Comparison of ENCODE assay signal across 8 cellular contexts in genomic region chr12:59595097-59595496, GRCh38. TPM values are rescaled to one million over a fixed set of nuclear protein-coding genes. Genes with fewer than 3 reads are reported as not detected.
A peak's percentile ranks its signal among the peaks of the same experiment; 100 is the strongest.
DNase-seq lines count a peak whose midpoint lies in the region; ATAC-seq and TF ChIP-seq lines count a peak whose summit lies in the region.

No MANE protein-coding gene starts in this region.

- H3K36me3 Mint-ChIP-seq in activated naive CD4-positive, alpha-beta T cell treated with anti-CD3 and anti-CD28 coated beads, Interleukin-2, amount 10 ng/mL, durations not matched to agents 7 days and 5 days, result peaks cover 24% of the 10 kb centered on the region
- peaks cover 9% of the 10 kb centered on the region for H3K36me3 Mint-ChIP-seq in activated naive CD8-positive, alpha-beta T cell

- H3K9me3 ChIP-seq in liver (ENCODE audit: control insufficient read depth in 4 of 4, low read length in 3 of 4) (no peaks in the 10 kb centered on the region), upper lobe of left lung (no peaks in the 10 kb centered on the region)

- H3K27me3 ChIP-seq in liver (ENCODE audit: control insufficient read depth in 4 of 4, insufficient read depth in 4 of 4, low read length in 3 of 4) (no peaks in the 10 kb centered on the region), upper lobe of left lung (no peaks in the 10 kb centered on the region)

- 17% methylated on average over 1 of the region's 1 CpG for WGBS in liver
- WGBS in upper lobe of left lung, 2 donors, result 3 to 10% methylated on average over 1 of the region's 1 CpG

- peaks cover 50% of the 10 kb centered on the region for H3K4me1 Mint-ChIP-seq in activated naive CD4-positive, alpha-beta T cell treated with anti-CD3 and anti-CD28 coated beads, Interleukin-2, amount 10 ng/mL, durations not matched to agents 7 days and 5 days
- peaks cover 45% of the 10 kb centered on the region for H3K4me1 Mint-ChIP-seq in activated naive CD8-positive, alpha-beta T cell (ENCODE audit: low read depth)

- CTCF ChIA-PET in activated naive CD4-positive, alpha-beta T cell treated with anti-CD3 and anti-CD28 coated beads, Interleukin-2, amount 10 ng/mL, durations not matched to agents 7 days and 5 days (lab: Charles Lee), result no interaction called here

- no peak for DNase-seq in activated naive CD4-positive, alpha-beta T cell treated with anti-CD3 and anti-CD28 coated beads, Interleukin-2, amount 10 ng/mL, durations not matched to agents 7 days and 5 days
- DNase-seq in activated naive CD4-positive, alpha-beta T cell treated with anti-CD3 and anti-CD28 coated beads, Interleukin-2, amount 50 U/mL, for 16 hours, result no peak
- DNase-seq in upper lobe of left lung, result no peak
- no peak for DNase-seq in NCI-H128 (lab: John Stamatoyannopoulos, UW; ENCODE audit: unreplicated experiment)

- peak overlapping the region; percentile 92 for H3K4me3 Mint-ChIP-seq in activated naive CD4-positive, alpha-beta T cell treated with anti-CD3 and anti-CD28 coated beads, Interleukin-2, amount 10 ng/mL, durations not matched to agents 7 days and 5 days
- peak overlapping the region; percentile 92 for H3K4me3 Mint-ChIP-seq in activated naive CD8-positive, alpha-beta T cell

- TF ChIP-seq CTCF in liver (IDR thresholded peaks at IDR 0.05; ENCODE audit: low read depth, low read length, missing input control) (no peak), upper lobe of left lung (IDR thresholded peaks at IDR 0.05) (no peak)

- peaks cover 0 to 12% (median 6%) of the 10 kb centered on the region in 4 donors for H3K4me1 ChIP-seq in liver (ENCODE audit: control insufficient read depth in 4 of 4, insufficient read depth in 4 of 4, low read length in 3 of 4)
- peaks cover 7 to 29% (median 11%) of the 10 kb centered on the region in 4 donors for H3K4me1 ChIP-seq in upper lobe of left lung

- H3K9ac ChIP-seq in liver (ENCODE audit: low read depth in 1 of 2, low read length in 2 of 2), result peak overlapping the region in 1 of 2 donors; percentile 99

- ATAC-seq in upper lobe of left lung (ENCODE audit: low FRiP score in 2 of 2) (no peak), HG03095 (IDR thresholded peaks at IDR 0.05; ENCODE audit: unreplicated experiment) (no peak), HG02642 (IDR thresholded peaks at IDR 0.05; ENCODE audit: poor library complexity, unreplicated experiment) (no peak)

- H3K4me3 ChIP-seq in liver (ENCODE audit: low read depth in 1 of 3, low read length in 3 of 3), result peak overlapping the region; percentile 57 to 96 (median 93)
- peak overlapping the region in 3 of 4 donors; percentile 63 to 76 (median 74) for H3K4me3 ChIP-seq in upper lobe of left lung

- no peak for TF ChIP-seq EP300 in upper lobe of left lung (IDR thresholded peaks at IDR 0.05)

- no peaks in the 10 kb centered on the region for H3K9me3 Mint-ChIP-seq in activated naive CD4-positive, alpha-beta T cell treated with anti-CD3 and anti-CD28 coated beads, Interleukin-2, amount 10 ng/mL, durations not matched to agents 7 days and 5 days
- no peaks in the 10 kb centered on the region for H3K9me3 Mint-ChIP-seq in activated naive CD8-positive, alpha-beta T cell (ENCODE audit: low read depth)

- peak overlapping the region in 1 of 2 donors; percentile 62 for H3K27ac ChIP-seq in liver (ENCODE audit: low read depth in 1 of 2, low read length in 2 of 2)
- peak overlapping the region in 3 of 4 donors; percentile 90 to 95 (median 91) for H3K27ac ChIP-seq in upper lobe of left lung

- H3K27me3 Mint-ChIP-seq in activated naive CD4-positive, alpha-beta T cell treated with anti-CD3 and anti-CD28 coated beads, Interleukin-2, amount 10 ng/mL, durations not matched to agents 7 days and 5 days, result peaks cover 5% of the 10 kb centered on the region
- H3K27me3 Mint-ChIP-seq in activated naive CD8-positive, alpha-beta T cell, result no peaks in the 10 kb centered on the region

- H3K36me3 ChIP-seq in liver (ENCODE audit: control insufficient read depth in 4 of 4, insufficient read depth in 3 of 4, low read depth in 1 of 4, low read length in 3 of 4), result no peaks in the 10 kb centered on the region
- no peaks in the 10 kb centered on the region for H3K36me3 ChIP-seq in upper lobe of left lung

- H3K27ac Mint-ChIP-seq in activated naive CD4-positive, alpha-beta T cell treated with anti-CD3 and anti-CD28 coated beads, Interleukin-2, amount 10 ng/mL, durations not matched to agents 7 days and 5 days, result peak overlapping the region; percentile 96
- peak overlapping the region; percentile 93 for H3K27ac Mint-ChIP-seq in activated naive CD8-positive, alpha-beta T cell

- no peak for TF ChIP-seq RAD21 in liver (IDR thresholded peaks at IDR 0.05)

- TF ChIP-seq POLR2A in upper lobe of left lung (IDR thresholded peaks at IDR 0.05), result no peak

TF ChIP-seq in liver, 16 proteins besides CTCF, POLR2A, EP300 and RAD21:
- TF ChIP-seq NR2F2 (IDR thresholded peaks at IDR 0.05) (no peak), FOXA2 (IDR thresholded peaks at IDR 0.05) (no peak), HNF4A (conservative IDR thresholded peaks at IDR 0.05) (no peak), ATF3 (IDR thresholded peaks at IDR 0.05) (no peak), TAF1 (conservative IDR thresholded peaks at IDR 0.05) (no peak), GABPA (IDR thresholded peaks at IDR 0.05 in 1 of 2, conservative IDR thresholded peaks at IDR 0.05 in 1 of 2) (no peak)
TF ChIP-seq in liver: peak in this region for 0.

RNA-seq across cellular contexts. Expression of gene SLC16A7, which starts 0.7 kb away (rescaled TPM):
- total RNA-seq in liver (10 to 100 TPM; 14.8 to 24.0 TPM), upper lobe of left lung (10 to 100 TPM in 5 of 6 donors, 1 to 10 TPM in 1; 5.3 to 35.6 (median 22.5) TPM)
- 1 to 10 TPM; 3.0 to 9.5 TPM for polyA plus RNA-seq in liver
